Comparison of ENCODE assay signal across 35 cellular contexts in the genomic region with DNA sequence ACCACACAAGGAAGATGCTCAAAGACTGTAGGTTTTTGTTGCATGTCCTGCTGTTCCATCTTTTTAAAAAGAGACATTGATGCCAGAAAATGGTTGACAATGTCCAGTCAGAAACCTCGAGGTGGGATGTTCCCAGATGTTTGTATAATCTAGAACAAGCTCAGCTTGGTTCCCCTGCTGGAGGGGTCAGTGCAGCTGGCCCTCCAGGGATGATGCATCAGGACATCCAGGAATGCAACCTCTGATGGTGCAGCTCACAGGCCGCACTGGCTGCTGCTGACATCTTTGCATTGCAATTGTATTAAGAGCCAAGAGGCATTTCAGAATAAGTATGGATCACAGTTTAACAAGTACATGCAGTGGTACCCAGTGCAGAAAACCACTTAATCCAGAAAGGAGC.
"Had no signal": no experiment of that assay in that cellular context is flagged by ENCODE, and none has a peak within 500 bp of the region (broad histone marks: within the 10 kb centered on the region; RNA-seq: fewer than 3 reads in every experiment).

No MANE protein-coding gene starts in this region.

- H3K36me3 ChIP-seq: MG63 had no signal

- H3K9ac ChIP-seq: KMS-11 had no signal

- DNase-seq: Karpas-422, Kasumi-1, MG63, MM.1S, MV-4-11, NCI-H1048, NCI-H1092, NCI-H1092 treated with DMSO at 0.1 percent for 48 hours, NCI-H1105, NCI-H1105 treated with DMSO at 0.1 percent for 48 hours, NCI-H1417, NCI-H1417 treated with DMSO at 0.1 percent for 48 hours, NCI-H1436, NCI-H1436 treated with DMSO at 0.1 percent for 48 hours, NCI-H146, NCI-H1694, NCI-H1694 treated with DMSO at 0.1 percent for 48 hours, NCI-H187, NCI-H187 treated with DMSO at 0.1 percent for 48 hours, NCI-H1930, NCI-H2029, NCI-H2029 treated with DMSO at 0.1 percent for 48 hours, NCI-H2081, NCI-H2081 treated with DMSO at 0.1 percent for 48 hours, NCI-H2107, NCI-H2171, NCI-H2171 treated with DMSO at 0.1 percent for 48 hours, NCI-H2227 treated with DMSO at 0.1 percent for 48 hours, NCI-H226, NCI-H345, NCI-H446, NCI-H446 treated with DMSO at 0.1 percent for 48 hours, NCI-H510A, NCI-H510A treated with DMSO at 0.1 percent for 48 hours had no signal

- H3K27me3 ChIP-seq: MG63 had no signal

- H3K9me3 ChIP-seq: MG63 had no signal

- H3K4me3 ChIP-seq: MG63 had no signal

- H3K4me2 ChIP-seq: KMS-11 had no signal

- H3K27ac ChIP-seq: KMS-11 had no signal
